Comparison of ENCODE assay signal across 8 cellular contexts in genomic region chr10:73810735-73811465, GRCh38. TPM values are rescaled to one million over a fixed set of nuclear protein-coding genes. Genes with fewer than 3 reads are reported as not detected.
A peak's percentile ranks its signal among the peaks of the same experiment; 100 is the strongest.
DNase-seq lines count a peak whose midpoint lies in the region; ATAC-seq, FAIRE-seq and TF ChIP-seq lines count a peak whose summit lies in the region.

No MANE protein-coding gene starts in this region.

- H2AFZ ChIP-seq in parathyroid adenoma: peak overlapping the region; percentile 94

- H3K27me3 ChIP-seq in MG63: no peaks in the 10 kb centered on the region
- H3K27me3 ChIP-seq in parathyroid adenoma (ENCODE audit: control insufficient read depth, insufficient read depth, low read length): no peaks in the 10 kb centered on the region

- H3K9me3 ChIP-seq in MG63: no peaks in the 10 kb centered on the region
- H3K9me3 ChIP-seq in parathyroid adenoma (ENCODE audit: control insufficient read depth, low read length): no peaks in the 10 kb centered on the region

- H3K36me3 Mint-ChIP-seq in activated T-cell treated with anti-CD3 and anti-CD28 coated beads, Interleukin-2, amount 50 U/mL, for 72 hours (ENCODE audit: insufficient read depth in 2 of 2): peaks cover 22 to 36% of the 10 kb centered on the region in 2 donors

- peak overlapping the region; percentile 100 for H3K27ac Mint-ChIP-seq in activated T-cell treated with anti-CD3 and anti-CD28 coated beads, Interleukin-2, amount 50 U/mL, for 72 hours

- peaks cover 12% of the 10 kb centered on the region for H3K79me2 ChIP-seq in parathyroid adenoma

- no peaks in the 10 kb centered on the region for H3K9me3 Mint-ChIP-seq in activated T-cell treated with anti-CD3 and anti-CD28 coated beads, Interleukin-2, amount 50 U/mL, for 72 hours

- peak overlapping the region; percentile 57 for H3K9ac ChIP-seq in parathyroid adenoma

- peak overlapping the region; percentile 88 to 93 for H3K4me3 Mint-ChIP-seq in activated T-cell treated with anti-CD3 and anti-CD28 coated beads, Interleukin-2, amount 50 U/mL, for 72 hours

- peak; percentile 70 for DNase-seq in H54 (ENCODE audit: insufficient read length, low spot score)
- DNase-seq in MG63: peak; percentile 38
- DNase-seq in activated T-cell treated with anti-CD3 and anti-CD28 coated beads, Interleukin-2, amount 50 U/mL, for 72 hours: peak; percentile 74 to 79
- DNase-seq in fibroblast of the aortic adventitia (ENCODE audit: low read depth): peak; percentile 27
- DNase-seq in urothelium cell line (ENCODE audit: low spot score): peak; percentile 50
- no peak for DNase-seq in dedifferentiated amniotic fluid mesenchymal stem cell (ENCODE audit: extremely low spot score)

- peak overlapping the region; percentile 78 for H3K4me3 ChIP-seq in GM08714 (ENCODE audit: low read length)
- H3K4me3 ChIP-seq in MG63: peak overlapping the region; percentile 73
- peak overlapping the region; percentile 83 for H3K4me3 ChIP-seq in fibroblast of the aortic adventitia (ENCODE audit: low read depth, low read length)
- H3K4me3 ChIP-seq in parathyroid adenoma (ENCODE audit: low read depth, low read length): peak overlapping the region; percentile 69

- FAIRE-seq in H54 (lab: Jason Lieb, UNC) (no peak), urothelium cell line (lab: Jason Lieb, UNC) (no peak)

- peak overlapping the region; percentile 86 for H3K27ac ChIP-seq in parathyroid adenoma

- peaks cover 18% of the 10 kb centered on the region for H3K36me3 ChIP-seq in MG63
- H3K36me3 ChIP-seq in parathyroid adenoma (ENCODE audit: control insufficient read depth, insufficient read depth, low read length): no peaks in the 10 kb centered on the region

- H3K4me2 ChIP-seq in parathyroid adenoma (ENCODE audit: low read length): peak overlapping the region; percentile 61

- no peak for TF ChIP-seq CTCF in fibroblast of the aortic adventitia (IDR thresholded peaks at IDR 0.05; ENCODE audit: insufficient read depth, low read length)
- TF ChIP-seq CTCF in parathyroid adenoma (IDR thresholded peaks at IDR 0.05): no peak

- peaks cover 15% of the 10 kb centered on the region for H3K4me1 ChIP-seq in parathyroid adenoma

- ATAC-seq in activated T-cell treated with anti-CD3 and anti-CD28 coated beads, Interleukin-2, amount 50 U/mL, for 72 hours (replicated peaks in 1 of 2): peak; percentile 44 to 49

- no peak for TF ChIP-seq POLR2A in H54 (IDR thresholded peaks at IDR 0.05; ENCODE audit: low read depth, low read length)

- no peaks in the 10 kb centered on the region for H3K27me3 Mint-ChIP-seq in activated T-cell treated with anti-CD3 and anti-CD28 coated beads, Interleukin-2, amount 50 U/mL, for 72 hours (ENCODE audit: low read depth)

- H3K4me1 Mint-ChIP-seq in activated T-cell treated with anti-CD3 and anti-CD28 coated beads, Interleukin-2, amount 50 U/mL, for 72 hours (ENCODE audit: low read depth): peaks cover 54% of the 10 kb centered on the region

RNA-seq across cellular contexts. Expression of gene NDST2, which starts 0.5 kb away (rescaled TPM):
- 1.8 and 4.2 TPM in 2 replicates for total RNA-seq in MG63 (2014; rRNA removed; shearing (Covaris generic); ENCODE audit: low replicate concordance)
- 100 to 1,000 TPM; 120 to 127 TPM for total RNA-seq in activated T-cell treated with anti-CD3 and anti-CD28 coated beads, Interleukin-2, amount 50 U/mL, for 72 hours
- 14.7 and 19.5 TPM in 2 replicates for total RNA-seq in fibroblast of the aortic adventitia (ENCODE audit: low replicate concordance)

RNA-seq across cellular contexts. Expression of gene ZSWIM8, which starts 25.5 kb away (rescaled TPM):
- 12.3 and 24.1 TPM in 2 replicates for total RNA-seq in MG63 (2014; rRNA removed; shearing (Covaris generic); ENCODE audit: low replicate concordance)
- 10 to 100 TPM; 72.0 to 81.3 TPM for total RNA-seq in activated T-cell treated with anti-CD3 and anti-CD28 coated beads, Interleukin-2, amount 50 U/mL, for 72 hours
- 38.8 and 48.9 TPM in 2 replicates for total RNA-seq in fibroblast of the aortic adventitia (ENCODE audit: low replicate concordance)

RNA-seq across cellular contexts. Expression of gene CHCHD1, which starts 29.1 kb away (rescaled TPM):
- 58.5 and 93.9 TPM in 2 replicates for total RNA-seq in MG63 (2014; rRNA removed; shearing (Covaris generic); ENCODE audit: low replicate concordance)
- total RNA-seq in activated T-cell treated with anti-CD3 and anti-CD28 coated beads, Interleukin-2, amount 50 U/mL, for 72 hours: 10 to 100 TPM; 22.5 to 23.5 TPM
- total RNA-seq in fibroblast of the aortic adventitia (ENCODE audit: low replicate concordance): 12.9 and 20.9 TPM in 2 replicates
